Comparison of ENCODE assay signal across 8 cellular contexts in the genomic region with DNA sequence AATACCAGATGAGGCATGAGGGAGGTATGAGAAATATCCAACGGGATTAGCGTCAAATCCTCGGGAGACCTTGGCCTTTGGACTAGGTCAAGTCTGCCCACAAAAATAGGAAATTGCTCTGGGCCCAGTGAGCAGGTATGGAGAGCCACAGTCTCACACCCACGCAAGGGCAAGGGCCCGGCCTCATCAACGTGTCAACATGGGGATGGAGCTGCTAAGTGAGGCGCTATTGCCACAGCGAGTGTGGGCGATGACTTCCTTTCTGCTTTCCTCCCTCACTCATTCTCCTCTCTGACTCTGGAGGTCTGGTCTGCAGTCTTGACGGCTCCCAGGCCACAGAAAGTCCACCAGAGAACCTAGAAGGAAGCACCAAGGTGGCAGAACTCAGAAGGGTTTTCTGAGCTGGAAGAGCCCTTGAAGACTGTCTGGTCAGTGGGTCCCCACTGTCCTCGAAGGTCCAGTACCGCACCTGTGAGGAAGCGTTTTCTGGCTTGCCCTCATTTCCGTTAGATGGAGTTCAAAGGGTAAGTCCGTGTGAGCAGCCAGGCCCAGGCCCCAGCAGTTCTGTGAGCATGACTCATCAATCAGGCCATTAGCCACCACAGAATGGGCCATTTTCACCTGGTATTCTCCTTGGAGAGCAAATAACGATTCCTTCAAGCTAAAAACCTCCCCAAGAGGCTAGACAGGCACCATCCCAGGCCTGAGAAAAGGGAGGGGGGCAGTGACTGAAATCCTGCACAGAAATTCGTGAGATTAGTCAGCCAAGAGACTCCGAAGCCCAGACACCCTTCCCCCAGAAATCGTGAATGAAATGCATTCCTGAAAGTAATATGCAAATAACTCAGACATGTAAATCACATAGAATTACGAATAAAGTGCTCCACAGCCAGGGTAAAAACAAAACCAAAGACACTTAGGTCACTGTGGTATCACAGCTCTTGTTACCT.
DNase-seq lines count a peak whose midpoint lies in the region; ATAC-seq, FAIRE-seq and TF ChIP-seq lines count a peak whose summit lies in the region.

No MANE protein-coding gene starts in this region.

- H3K36me3 Mint-ChIP-seq in activated CD4-positive, alpha-beta memory T cell treated with anti-CD3 and anti-CD28 coated beads for 36 hours: no peaks in the 10 kb centered on the region

- DNase-seq in Caki2 (ENCODE audit: low read depth) (peak; percentile 73), glomerular visceral epithelial cell (ENCODE audit: extremely low spot score) (peak; percentile 87), NCI-H748 treated with DMSO at 0.1 percent for 48 hours (lab: John Stamatoyannopoulos, UW) (no peak), D721Med (ENCODE audit: insufficient read length, low spot score) (no peak)
- peak; percentile 87 for DNase-seq in activated CD4-positive, alpha-beta memory T cell treated with anti-CD3 and anti-CD28 coated beads for 36 hours
- peak; percentile 53 to 61 for DNase-seq in stimulated activated CD8-positive, alpha-beta memory T cell treated with anti-CD3 and anti-CD28 coated beads, Interleukin-15, amount 100 ng/mL, for 48 hours (ENCODE audit: low read depth in 2 of 2)

- no peak for FAIRE-seq in D721Med (lab: Jason Lieb, UNC)

- intact Hi-C loops in activated CD4-positive, alpha-beta memory T cell treated with anti-CD3 and anti-CD28 coated beads for 36 hours (cut with micrococcal nuclease): loop anchor here (1.0 to 2.0 kb wide), 6 partner anchors 7 to 267 kb away; no protein-coding TSS in a partner anchor

- CTCF ChIA-PET in activated CD4-positive, alpha-beta memory T cell treated with anti-CD3 and anti-CD28 coated beads for 36 hours (lab: Charles Lee): interaction anchor here (0.7 to 3.2 kb wide), 11 partner anchors 8 to 421 kb away, joined by 3 to 16 read pairs (median 3); a partner anchor contains a TSS

- no peaks in the 10 kb centered on the region for H3K9me3 Mint-ChIP-seq in activated CD4-positive, alpha-beta memory T cell treated with anti-CD3 and anti-CD28 coated beads for 36 hours

- peaks cover 6% of the 10 kb centered on the region for H3K27me3 Mint-ChIP-seq in activated CD4-positive, alpha-beta memory T cell treated with anti-CD3 and anti-CD28 coated beads for 36 hours

- H3K4me1 Mint-ChIP-seq in activated CD4-positive, alpha-beta memory T cell treated with anti-CD3 and anti-CD28 coated beads for 36 hours (ENCODE audit: low read depth): peaks cover 26% of the 10 kb centered on the region

- peak overlapping the region; percentile 45 for H3K4me3 Mint-ChIP-seq in activated CD4-positive, alpha-beta memory T cell treated with anti-CD3 and anti-CD28 coated beads for 36 hours

- in situ Hi-C loops in Caki2 (cut with HindIII; ENCODE audit: low pct_unique_long_range_greater_than_20kb, low sequenced_read_pairs): no loop called here

- ATAC-seq in GM19463 (IDR thresholded peaks at IDR 0.05; ENCODE audit: unreplicated experiment) (peak; percentile 77), HG03442 (IDR thresholded peaks at IDR 0.05; ENCODE audit: unreplicated experiment) (peak; percentile 73)

- no peak for TF ChIP-seq CTCF in D721Med (IDR thresholded peaks at IDR 0.05; ENCODE audit: insufficient read depth, missing control alignments)

- H3K27ac Mint-ChIP-seq in activated CD4-positive, alpha-beta memory T cell treated with anti-CD3 and anti-CD28 coated beads for 36 hours: peak overlapping the region; percentile 84

- POLR2A ChIA-PET in activated CD4-positive, alpha-beta memory T cell treated with anti-CD3 and anti-CD28 coated beads for 36 hours (lab: Charles Lee): interaction anchor here (0.9 to 2.0 kb wide), 8 partner anchors 8 to 654 kb away, joined by 3 to 12 read pairs (median 4); a partner anchor contains a TSS

Comparison
In these comparisons a context has a peak if more than half of its experiments do, and no peak if none do; other contexts are left out.
1. DNase-seq: peak in Caki2 (single experiment), activated CD4-positive, alpha-beta memory T cell treated with anti-CD3 and anti-CD28 coated beads for 36 hours (single experiment), glomerular visceral epithelial cell (single experiment) and stimulated activated CD8-positive, alpha-beta memory T cell treated with anti-CD3 and anti-CD28 coated beads, Interleukin-15, amount 100 ng/mL, for 48 hours (2 of 2); none in NCI-H748 treated with DMSO at 0.1 percent for 48 hours (single experiment) and D721Med (single experiment).